ENCODE assay signal across 9 cellular contexts in genomic region chr10:84540617-84541288, GRCh38.
DNase-seq lines count a peak whose midpoint lies in the region; ATAC-seq, FAIRE-seq and TF ChIP-seq lines count a peak whose summit lies in the region.
"Had no signal": no experiment of that assay in that cellular context is flagged by ENCODE, and none has a peak within 500 bp of the region (broad histone marks: within the 10 kb centered on the region; RNA-seq: fewer than 3 reads in every experiment).

No MANE protein-coding gene starts in this region.

- H3K9me3 Mint-ChIP-seq in brain, result peaks cover 0 to 3% (median 0%) of the 10 kb centered on the region in 5 experiments

- peak; percentile 41 for DNase-seq in D721Med (ENCODE audit: insufficient read length, low spot score)
- DNase-seq in HT1080 (ENCODE audit: low read depth), result peak; percentile 64
- peak; percentile 61 for DNase-seq in UCSD-AML1 (lab: John Stamatoyannopoulos, UW; ENCODE audit: unreplicated experiment)
- peak; percentile 57 for DNase-seq in inferior parietal cortex (ENCODE audit: extremely low spot score)
- DNase-seq in stimulated activated CD4-positive, alpha-beta T cell treated with anti-CD3 and anti-CD28 coated beads, Interleukin-15, amount 100 ng/mL, for 1 hour (ENCODE audit: low read depth in 1 of 2, low spot score in 1 of 2), result peak; percentile 30 to 64
- DNase-seq in cerebellar nuclear complex (lab: John Stamatoyannopoulos, UW), result no peak

- peak; percentile 85 for ATAC-seq in GM21390 (IDR thresholded peaks at IDR 0.05; ENCODE audit: unreplicated experiment)

- peaks cover 4% of the 10 kb centered on the region for H3K27me3 Mint-ChIP-seq in brain

- TF ChIP-seq CTCF in D721Med (IDR thresholded peaks at IDR 0.05; ENCODE audit: insufficient read depth, missing control alignments), result peak; percentile 77
- peak; percentile 61 to 79 for TF ChIP-seq CTCF in brain (conservative IDR thresholded peaks at IDR 0.05)

- H3K27ac Mint-ChIP-seq in brain, result no peak overlapping the region

- peak overlapping the region in 4 of 5 experiments; percentile 40 to 58 (median 55) for H3K4me3 Mint-ChIP-seq in brain

- H3K36me3 Mint-ChIP-seq in brain, result no peaks in the 10 kb centered on the region

- no peak for FAIRE-seq in D721Med (lab: Jason Lieb, UNC)
- FAIRE-seq: colon had no signal

- peaks cover 48% of the 10 kb centered on the region for H3K4me1 Mint-ChIP-seq in brain

Comparison
In these comparisons a context has a peak if more than half of its experiments do, and no peak if none do; other contexts are left out.
1. DNase-seq: peak in D721Med (single experiment), HT1080 (single experiment), UCSD-AML1 (single experiment), inferior parietal cortex (single experiment) and stimulated activated CD4-positive, alpha-beta T cell treated with anti-CD3 and anti-CD28 coated beads, Interleukin-15, amount 100 ng/mL, for 1 hour (2 of 2); none in cerebellar nuclear complex (0 of 2).